9 cellular contexts compared by ENCODE assay signal in the genomic region with DNA sequence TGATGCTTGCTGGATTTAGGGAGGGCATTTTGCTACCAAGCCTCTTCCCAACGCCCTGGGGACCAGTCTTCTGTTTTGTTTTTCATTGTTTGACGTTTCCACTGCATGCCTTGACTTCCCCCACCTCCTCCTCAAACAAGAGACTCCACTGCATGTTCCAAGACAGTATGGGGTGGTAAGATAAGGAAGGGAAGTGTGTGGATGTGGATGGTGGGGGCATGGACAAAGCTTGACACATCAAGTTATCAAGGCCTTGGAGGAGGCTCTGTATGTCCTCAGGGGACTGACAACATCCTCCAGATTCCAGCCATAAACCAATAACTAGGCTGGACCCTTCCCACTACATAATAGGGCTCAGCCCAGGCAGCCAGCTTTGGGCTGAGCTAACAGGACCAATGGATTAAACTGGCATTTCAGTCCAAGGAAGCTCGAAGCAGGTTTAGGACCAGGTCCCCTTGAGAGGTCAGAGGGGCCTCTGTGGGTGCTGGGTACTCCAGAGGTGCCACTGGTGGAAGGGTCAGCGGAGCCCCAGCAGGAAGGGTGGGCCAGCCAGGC. TPM values are rescaled to one million over a fixed set of nuclear protein-coding genes. Genes with fewer than 3 reads are reported as not detected.
A peak's percentile ranks its signal among the peaks of the same experiment; 100 is the strongest.
DNase-seq lines count a peak whose midpoint lies in the region; ATAC-seq and TF ChIP-seq lines count a peak whose summit lies in the region.
"Had no signal": no experiment of that assay in that cellular context is flagged by ENCODE, and none has a peak within 500 bp of the region (broad histone marks: within the 10 kb centered on the region; RNA-seq: fewer than 3 reads in every experiment).

No MANE protein-coding gene starts in this region.

- H3K79me2 ChIP-seq in OCI-LY1 (ENCODE audit: insufficient read depth, low read length) = no peaks in the 10 kb centered on the region

- H3K9ac ChIP-seq in OCI-LY1 (ENCODE audit: low read length) (peak overlapping the region; percentile 69; the same call in 1 of the 2 replicates), endodermal cell (ENCODE audit: extremely low read depth, low read length, poor library complexity, severe bottlenecking) (no peak overlapping the region)

- no peak overlapping the region for H2AFZ ChIP-seq in OCI-LY1 (ENCODE audit: low read length)

- TSS peak; percentile 57 for BruUV-seq in A673 (replicated peaks; lab: Mats Ljungman, UMichigan)

- H3K27me3 ChIP-seq in A673 (replicated peaks; ENCODE audit: insufficient read depth, low read depth, low read length, poor library complexity) = no peaks in the 10 kb centered on the region
- H3K27me3 ChIP-seq in OCI-LY1 (ENCODE audit: insufficient read depth, low read length) = no peaks in the 10 kb centered on the region
- no peaks in the 10 kb centered on the region for H3K27me3 ChIP-seq in endodermal cell (ENCODE audit: control insufficient read depth, insufficient read depth, low read length, poor library complexity, severe bottlenecking)
- H3K27me3 ChIP-seq in neutrophil = peaks cover 29% of the 10 kb centered on the region

- H3K4me1 ChIP-seq in A673 (ENCODE audit: insufficient read depth, low read length, poor library complexity, severe bottlenecking) = peaks cover 62% of the 10 kb centered on the region
- peaks cover 94% of the 10 kb centered on the region for H3K4me1 ChIP-seq in OCI-LY1 (ENCODE audit: insufficient read depth, low read length, severe bottlenecking)
- peaks cover 26% of the 10 kb centered on the region for H3K4me1 ChIP-seq in endodermal cell (ENCODE audit: control insufficient read depth, insufficient read depth, low read length)
- peaks cover 52 to 57% of the 10 kb centered on the region in 2 experiments for H3K4me1 ChIP-seq in neutrophil (ENCODE audit: control insufficient read depth in 1 of 2, insufficient read depth in 1 of 2, low read depth in 1 of 2, low read length in 1 of 2)

- H3K36me3 ChIP-seq in A673 (ENCODE audit: insufficient read depth, low read length, poor library complexity, severe bottlenecking) = peaks cover 27% of the 10 kb centered on the region
- H3K36me3 ChIP-seq in OCI-LY1 (ENCODE audit: insufficient read depth, low read length) = peaks cover 6% of the 10 kb centered on the region; the same call in 1 of the 2 replicates
- peaks cover 33% of the 10 kb centered on the region for H3K36me3 ChIP-seq in endodermal cell (ENCODE audit: control insufficient read depth, insufficient read depth, low read length)
- H3K36me3 ChIP-seq in neutrophil = peaks cover 29% of the 10 kb centered on the region

- peaks cover 16% of the 10 kb centered on the region for H3K36me3 Mint-ChIP-seq in endodermal cell (ENCODE audit: low read depth)

- peak overlapping the region; percentile 92 for H3K27ac ChIP-seq in A673 (ENCODE audit: low read depth, low read length, poor library complexity, severe bottlenecking)
- peak overlapping the region; percentile 90 for H3K27ac ChIP-seq in OCI-LY1 (ENCODE audit: low read depth, low read length, poor library complexity, severe bottlenecking)
- no peak overlapping the region for H3K27ac ChIP-seq in endodermal cell (ENCODE audit: low read depth, low read length)
- no peak overlapping the region for H3K27ac ChIP-seq in neutrophil

- peaks cover 38% of the 10 kb centered on the region for H3K4me1 Mint-ChIP-seq in endodermal cell

- H3K9me2 ChIP-seq in OCI-LY1 (ENCODE audit: low read depth, low read length) = no peaks in the 10 kb centered on the region

- intact Hi-C loops in A673 (cut with micrococcal nuclease; ENCODE audit: unreplicated experiment) (loop anchor here (5.0 kb wide), 1 partner anchor 35 kb away; the partner anchor contains the start of gene PCDHGC3), left colon (cut with DNase I, micrococcal nuclease) (loop anchor here in 1 of 2 donors (5.0 kb wide), 1 partner anchor 35 kb away; the partner anchor contains the start of gene PCDHGC3)

- H3K4me2 ChIP-seq in OCI-LY1 (ENCODE audit: low read length) = peak overlapping the region; percentile 86; the same call in 1 of the 2 replicates

- H3K27ac Mint-ChIP-seq in endodermal cell = no peak overlapping the region

- H3K27me3 Mint-ChIP-seq in endodermal cell (ENCODE audit: insufficient read depth) = peaks cover 6% of the 10 kb centered on the region

- H3K4me3 Mint-ChIP-seq in endodermal cell = peak overlapping the region; percentile 69

- CTCF ChIA-PET in A673 (lab: Charles Lee) = interaction anchor here (1.4 kb wide), 1 partner anchor 10 kb away, joined by 4 read pairs; no protein-coding TSS in a partner anchor

- no peaks in the 10 kb centered on the region for H3K9me3 Mint-ChIP-seq in endodermal cell

- no peaks in the 10 kb centered on the region for H4K20me1 ChIP-seq in OCI-LY1 (ENCODE audit: insufficient read depth, low read length)

- WGBS in endodermal cell (ENCODE audit: insufficient coverage in 1 of 2, insufficient read length in 1 of 2), 2 experiments = 89 to 91% methylated on average over 1 to 4 of the region's 4 CpGs

- ATAC-seq in left colon (no peak), GM21381 (IDR thresholded peaks at IDR 0.05; ENCODE audit: unreplicated experiment) (no peak), HG03342 (IDR thresholded peaks at IDR 0.05; ENCODE audit: unreplicated experiment) (no peak)
- ATAC-seq: sciatic nerve had no signal

- no peaks in the 10 kb centered on the region for H3K9me3 ChIP-seq in A673 (ENCODE audit: low read depth, low read length, poor library complexity, severe bottlenecking)
- H3K9me3 ChIP-seq in OCI-LY1 (ENCODE audit: low read length) = no peaks in the 10 kb centered on the region
- no peaks in the 10 kb centered on the region for H3K9me3 ChIP-seq in endodermal cell (ENCODE audit: control insufficient read depth, low read length)
- no peaks in the 10 kb centered on the region for H3K9me3 ChIP-seq in neutrophil

- no peak for TF ChIP-seq CTCF in A673 (conservative IDR thresholded peaks at IDR 0.05; ENCODE audit: low read depth, low read length)
- no peak for TF ChIP-seq CTCF in OCI-LY1 (IDR thresholded peaks at IDR 0.05; ENCODE audit: low read length)
- TF ChIP-seq CTCF in endodermal cell (conservative IDR thresholded peaks at IDR 0.05) = no peak
- no peak for TF ChIP-seq CTCF in neutrophil (IDR thresholded peaks at IDR 0.05)

- no peak for DNase-seq in A673 (ENCODE audit: low spot score)
- DNase-seq in endodermal cell = no peak
- DNase-seq in NOMO-1 treated with DMSO at 0.1 percent for 48 hours (lab: John Stamatoyannopoulos, UW; ENCODE audit: unreplicated experiment) = no peak
- no peak for DNase-seq in left colon

- H3F3A ChIP-seq in OCI-LY1 (ENCODE audit: insufficient read depth, low read length) = no peaks in the 10 kb centered on the region

- no peak overlapping the region for H3K4me3 ChIP-seq in A673 (ENCODE audit: low read depth, low read length, poor library complexity, severe bottlenecking)
- H3K4me3 ChIP-seq in OCI-LY1 (ENCODE audit: low read depth, low read length, poor library complexity, severe bottlenecking) = peak overlapping the region; percentile 61
- no peak overlapping the region for H3K4me3 ChIP-seq in endodermal cell (ENCODE audit: low read length)
- peak overlapping the region; percentile 71 to 79 for H3K4me3 ChIP-seq in neutrophil (ENCODE audit: low read depth in 1 of 2, low read length in 1 of 2)

- POLR2A ChIA-PET in A673 (lab: Charles Lee; ENCODE audit: low non-redundant PET) = no interaction called here

RNA-seq across cellular contexts. Expression of gene PCDHGC5, which starts 23.0 kb away (rescaled TPM):
- 3.4 and 3.6 TPM in 2 replicates for total RNA-seq in A673 (2021)
- total RNA-seq in endodermal cell = 1 to 10 TPM in 1 of 2 donors, under 1 TPM in 1; 0.71 to 1.8 TPM
- polyA plus RNA-seq in endodermal cell (2013, experiment 1 of 2) = 1.7 TPM
- polyA plus RNA-seq in endodermal cell (2013, experiment 2 of 2) = 1.9 TPM
- total RNA-seq in left colon = under 1 TPM; 0.75 to 0.76 TPM

RNA-seq across cellular contexts. Expression of gene PCDHGC4, which starts 27.0 kb away (rescaled TPM):
- total RNA-seq in A673 (2021) = 3.6 and 3.8 TPM in 2 replicates
- 1 to 10 TPM; 2.6 to 3.0 TPM for total RNA-seq in endodermal cell
- polyA plus RNA-seq in endodermal cell (2013, experiment 1 of 2) = 22.9 TPM
- 22.7 TPM for polyA plus RNA-seq in endodermal cell (2013, experiment 2 of 2)
- total RNA-seq in left colon = under 1 TPM; 0.64 to 0.92 TPM

RNA-seq across cellular contexts. Expression of gene PCDHGC3, which starts 36.1 kb away (rescaled TPM):
- total RNA-seq in A673 (2021) (103 and 112 TPM in 2 replicates), endodermal cell (10 to 100 TPM; 13.9 to 27.6 TPM), left colon (10 to 100 TPM; 15.3 to 16.0 TPM)
- polyA plus RNA-seq in endodermal cell (2013, experiment 1 of 2) = 56.9 TPM
- 55.8 TPM for polyA plus RNA-seq in endodermal cell (2013, experiment 2 of 2)

Comparison
In these comparisons a context has a peak if more than half of its experiments do, and no peak if none do; other contexts are left out.
1. H3K27ac ChIP-seq: peak in A673 (single experiment) and OCI-LY1 (single experiment); none in endodermal cell (single experiment) and neutrophil (single experiment).
2. H3K4me3 ChIP-seq: peak in OCI-LY1 (single experiment) and neutrophil (2 of 2); none in A673 (single experiment) and endodermal cell (single experiment).